In genomic region chr1:145897969-145898368, GRCh38 we compare ENCODE assay signal across 27 cellular contexts. TPM values are rescaled to one million over a fixed set of nuclear protein-coding genes. Genes with fewer than 3 reads are reported as not detected.
"Had no signal": no experiment of that assay in that cellular context is flagged by ENCODE, and none has a peak within 500 bp of the region (broad histone marks: within the 10 kb centered on the region; RNA-seq: fewer than 3 reads in every experiment).

No MANE protein-coding gene starts in this region.

- H3K4me3 ChIP-seq: body of pancreas, breast epithelium, MG63, SJCRH30 had no signal

- H3K27me3 ChIP-seq: body of pancreas, breast epithelium, MG63, SJCRH30 had no signal

- H3K4me2 ChIP-seq: SK-N-SH had no signal

- ATAC-seq: activated CD8-positive, alpha-beta T cell treated with anti-CD3 and anti-CD28 coated beads for 36 hours; activated T-cell treated with anti-CD3 and anti-CD28 coated beads, Interleukin-2, amount 50 U/mL, for 72 hours; activated T-helper 17 cell treated with anti-CD3 and anti-CD28 coated beads, Interleukin-2, amount 50 U/mL, for 72 hours; body of pancreas had no signal

- H3K36me3 ChIP-seq: breast epithelium, MG63, SJCRH30 had no signal

- FAIRE-seq: astrocyte, TTC549 had no signal

- DNase-seq: activated CD4-positive, alpha-beta T cell treated with anti-CD3 and anti-CD28 coated beads, Interleukin-2, amount 10 ng/mL, durations not matched to agents 24 days and 14 days; activated CD4-positive, alpha-beta T cell treated with anti-CD3 and anti-CD28 coated beads, Interleukin-2, amount 50 U/mL, for 4 hours; activated CD8-positive, alpha-beta T cell treated with anti-CD3 and anti-CD28 coated beads for 36 hours; activated effector memory CD4-positive, alpha-beta T cell treated with anti-CD3 and anti-CD28 coated beads, Interleukin-2, amount 50 U/mL, for 16 hours; activated naive CD4-positive, alpha-beta T cell; activated naive CD8-positive, alpha-beta T cell treated with anti-CD3 and anti-CD28 coated beads, Interleukin-2, amount 10 ng/mL, durations not matched to agents 7 days and 5 days; activated T-cell treated with anti-CD3 and anti-CD28 coated beads, Interleukin-2, amount 50 U/mL, for 1 hour; activated T-cell treated with anti-CD3 and anti-CD28 coated beads, Interleukin-2, amount 50 U/mL, for 72 hours; body of pancreas; Karpas-422; MG63; NCI-H1048; NCI-H1105 treated with DMSO at 0.1 percent for 48 hours; NCI-H1436; NCI-H1694; NCI-H1930; NCI-H2081 treated with DMSO at 0.1 percent for 48 hours; NCI-H226; NCI-H524 treated with DMSO at 0.1 percent for 48 hours; SHP77; SJCRH30; SK-N-SH had no signal

- H3K27ac ChIP-seq: body of pancreas, breast epithelium, SJCRH30 had no signal

- H3K9ac ChIP-seq: SK-N-SH had no signal

- H3K9me3 ChIP-seq: body of pancreas, breast epithelium, MG63, SJCRH30, SK-N-SH had no signal

RNA-seq across cellular contexts. Expression of gene ANKRD35, which starts 12.3 kb away (rescaled TPM):
- total RNA-seq: NCI-H460, SJCRH30 had no signal
